ENCODE assay signal across 8 cellular contexts in the genomic region with DNA sequence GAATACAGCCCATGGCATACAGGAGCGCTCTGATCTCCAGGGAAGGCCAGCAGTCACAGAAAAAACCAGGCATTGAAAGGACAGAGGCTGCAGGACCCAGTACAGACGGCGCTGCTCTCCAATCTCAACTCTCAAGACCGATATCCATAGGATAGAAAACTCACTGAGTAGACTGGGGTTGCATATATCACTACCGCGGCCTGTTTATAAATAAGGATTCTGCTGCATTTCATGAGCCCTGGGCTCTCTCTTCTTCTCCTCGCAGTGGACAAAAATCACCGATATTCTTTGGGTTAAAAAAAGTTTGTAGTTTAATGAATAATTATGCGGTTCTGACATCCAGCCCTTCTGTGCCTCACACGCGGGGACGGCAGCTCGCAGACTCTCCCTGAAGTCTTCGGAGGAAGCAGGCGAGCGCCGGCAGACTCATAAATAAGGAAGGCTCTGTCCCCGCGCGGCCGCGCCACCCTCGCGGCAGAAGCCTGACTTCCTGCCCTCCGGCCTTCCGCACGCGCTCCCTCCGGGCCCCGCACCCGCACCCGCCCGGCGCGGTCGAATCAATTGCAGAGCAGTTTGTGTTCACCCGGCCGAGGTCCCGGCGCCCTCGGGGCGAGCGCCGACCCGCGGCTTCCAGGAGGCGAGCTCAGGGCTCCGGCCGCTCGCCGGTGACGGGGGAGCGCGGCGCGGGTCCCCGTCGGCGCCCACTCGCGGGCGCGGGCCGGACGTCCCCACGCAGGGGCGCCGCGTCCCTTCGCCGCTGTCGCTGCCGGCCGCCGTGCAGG. TPM values are rescaled to one million over a fixed set of nuclear protein-coding genes. Genes with fewer than 3 reads are reported as not detected.
DNase-seq lines count a peak whose midpoint lies in the region; ATAC-seq and TF ChIP-seq lines count a peak whose summit lies in the region.

A gene with protein sequence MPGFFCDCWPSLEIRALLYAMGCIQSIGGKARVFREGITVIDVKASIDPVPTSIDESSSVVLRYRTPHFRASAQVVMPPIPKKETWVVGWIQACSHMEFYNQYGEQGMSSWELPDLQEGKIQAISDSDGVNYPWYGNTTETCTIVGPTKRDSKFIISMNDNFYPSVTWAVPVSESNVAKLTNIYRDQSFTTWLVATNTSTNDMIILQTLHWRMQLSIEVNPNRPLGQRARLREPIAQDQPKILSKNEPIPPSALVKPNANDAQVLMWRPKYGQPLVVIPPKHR (minus strand): TSS at position 404 of the 782 bp plus-strand sequence. CDS start 331 bp downstream, at position 73.

- TF ChIP-seq RAD21 in liver (IDR thresholded peaks at IDR 0.05) = no peak

- H3K4me1 ChIP-seq in SJCRH30 = peaks cover 7% of the 10 kb centered on the region; the same call in 1 of the 2 replicates
- peaks cover 2 to 9% (median 4%) of the 10 kb centered on the region in 4 donors for H3K4me1 ChIP-seq in liver (ENCODE audit: control insufficient read depth in 4 of 4, insufficient read depth in 4 of 4, low read length in 3 of 4)
- H3K4me1 ChIP-seq in suprapubic skin = peaks cover 16% of the 10 kb centered on the region

- TF ChIP-seq POLR2A in suprapubic skin (IDR thresholded peaks at IDR 0.05) = no peak

- no peak for ATAC-seq in GM21360 (IDR thresholded peaks at IDR 0.05; ENCODE audit: unreplicated experiment)
- ATAC-seq in GM19397 (IDR thresholded peaks at IDR 0.05; ENCODE audit: unreplicated experiment) = no peak

- no peak for TF ChIP-seq CTCF in cardiac fibroblast (IDR thresholded peaks at IDR 0.05; ENCODE audit: low read depth, low read length)
- no peak for TF ChIP-seq CTCF in liver (IDR thresholded peaks at IDR 0.05; ENCODE audit: low read depth, low read length, missing input control)
- no peak for TF ChIP-seq CTCF in suprapubic skin (IDR thresholded peaks at IDR 0.05)

- H3K4me3 ChIP-seq in SJCRH30 (peak within 1 kb of the TSS; percentile 68), cardiac fibroblast (replicated peaks in 1 of 2; ENCODE audit: low read depth in 2 of 2, low read length in 2 of 2) (peak within 1 kb of the TSS; percentile 15 to 41), liver (ENCODE audit: low read depth in 1 of 3, low read length in 3 of 3) (peak within 1 kb of the TSS; percentile 42 to 77 (median 49)), suprapubic skin (peak within 1 kb of the TSS; percentile 70)

- DNase-seq in DMS 273 (lab: John Stamatoyannopoulos, UW; ENCODE audit: unreplicated experiment) (peak; percentile 54), DMS 273 treated with DMSO at 0.1 percent for 48 hours (lab: John Stamatoyannopoulos, UW) (no peak), SJCRH30 (no peak), cardiac fibroblast (ENCODE audit: low read depth in 2 of 2) (peak in 1 of 2 donors; percentile 19), suprapubic skin (ENCODE audit: low spot score in 2 of 2) (no peak)

- WGBS in liver = 12% methylated on average over 75 of the region's 75 CpGs
- 10% methylated on average over 35 of the region's 75 CpGs for WGBS in suprapubic skin

- H3K36me3 ChIP-seq in SJCRH30 (no peaks in the 10 kb centered on the region), liver (ENCODE audit: control insufficient read depth in 4 of 4, insufficient read depth in 3 of 4, low read depth in 1 of 4, low read length in 3 of 4) (no peaks in the 10 kb centered on the region), suprapubic skin (no peaks in the 10 kb centered on the region)

- H3K27me3 ChIP-seq in SJCRH30 = peaks cover 13% of the 10 kb centered on the region; the same call in 1 of the 2 replicates
- H3K27me3 ChIP-seq in liver (ENCODE audit: control insufficient read depth in 4 of 4, insufficient read depth in 4 of 4, low read length in 3 of 4) = peaks cover 0 to 4% (median 0%) of the 10 kb centered on the region in 4 donors
- peaks cover 18% of the 10 kb centered on the region for H3K27me3 ChIP-seq in suprapubic skin

- H3K9me3 ChIP-seq in SJCRH30 (replicated peaks) (no peaks in the 10 kb centered on the region), liver (ENCODE audit: control insufficient read depth in 4 of 4, low read length in 3 of 4) (no peaks in the 10 kb centered on the region), suprapubic skin (no peaks in the 10 kb centered on the region)

- peak within 1 kb of the TSS; percentile 22 to 87 for H3K9ac ChIP-seq in liver (ENCODE audit: low read depth in 1 of 2, low read length in 2 of 2)

- TF ChIP-seq EP300 in suprapubic skin (IDR thresholded peaks at IDR 0.05) = no peak

- no peak within 1 kb of the TSS for H3K27ac ChIP-seq in SJCRH30
- H3K27ac ChIP-seq in liver (ENCODE audit: low read depth in 1 of 2, low read length in 2 of 2) = peak within 1 kb of the TSS; percentile 64 to 68
- H3K27ac ChIP-seq in suprapubic skin = peak within 1 kb of the TSS; percentile 65

TF ChIP-seq in liver, 16 proteins besides CTCF, POLR2A, EP300 and RAD21:
- TF ChIP-seq SP1 (IDR thresholded peaks at IDR 0.05) (no peak), FOXA2 (IDR thresholded peaks at IDR 0.05) (no peak), NR2F2 (IDR thresholded peaks at IDR 0.05) (no peak), YY1 (IDR thresholded peaks at IDR 0.05) (no peak), HNF4G (IDR thresholded peaks at IDR 0.05) (no peak), FOXA1 (IDR thresholded peaks at IDR 0.05) (no peak)
- TF ChIP-seq, protein P1, sequence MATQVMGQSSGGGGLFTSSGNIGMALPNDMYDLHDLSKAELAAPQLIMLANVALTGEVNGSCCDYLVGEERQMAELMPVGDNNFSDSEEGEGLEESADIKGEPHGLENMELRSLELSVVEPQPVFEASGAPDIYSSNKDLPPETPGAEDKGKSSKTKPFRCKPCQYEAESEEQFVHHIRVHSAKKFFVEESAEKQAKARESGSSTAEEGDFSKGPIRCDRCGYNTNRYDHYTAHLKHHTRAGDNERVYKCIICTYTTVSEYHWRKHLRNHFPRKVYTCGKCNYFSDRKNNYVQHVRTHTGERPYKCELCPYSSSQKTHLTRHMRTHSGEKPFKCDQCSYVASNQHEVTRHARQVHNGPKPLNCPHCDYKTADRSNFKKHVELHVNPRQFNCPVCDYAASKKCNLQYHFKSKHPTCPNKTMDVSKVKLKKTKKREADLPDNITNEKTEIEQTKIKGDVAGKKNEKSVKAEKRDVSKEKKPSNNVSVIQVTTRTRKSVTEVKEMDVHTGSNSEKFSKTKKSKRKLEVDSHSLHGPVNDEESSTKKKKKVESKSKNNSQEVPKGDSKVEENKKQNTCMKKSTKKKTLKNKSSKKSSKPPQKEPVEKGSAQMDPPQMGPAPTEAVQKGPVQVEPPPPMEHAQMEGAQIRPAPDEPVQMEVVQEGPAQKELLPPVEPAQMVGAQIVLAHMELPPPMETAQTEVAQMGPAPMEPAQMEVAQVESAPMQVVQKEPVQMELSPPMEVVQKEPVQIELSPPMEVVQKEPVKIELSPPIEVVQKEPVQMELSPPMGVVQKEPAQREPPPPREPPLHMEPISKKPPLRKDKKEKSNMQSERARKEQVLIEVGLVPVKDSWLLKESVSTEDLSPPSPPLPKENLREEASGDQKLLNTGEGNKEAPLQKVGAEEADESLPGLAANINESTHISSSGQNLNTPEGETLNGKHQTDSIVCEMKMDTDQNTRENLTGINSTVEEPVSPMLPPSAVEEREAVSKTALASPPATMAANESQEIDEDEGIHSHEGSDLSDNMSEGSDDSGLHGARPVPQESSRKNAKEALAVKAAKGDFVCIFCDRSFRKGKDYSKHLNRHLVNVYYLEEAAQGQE (IDR thresholded peaks at IDR 0.05) = no peak
- TF ChIP-seq, protein P2, sequence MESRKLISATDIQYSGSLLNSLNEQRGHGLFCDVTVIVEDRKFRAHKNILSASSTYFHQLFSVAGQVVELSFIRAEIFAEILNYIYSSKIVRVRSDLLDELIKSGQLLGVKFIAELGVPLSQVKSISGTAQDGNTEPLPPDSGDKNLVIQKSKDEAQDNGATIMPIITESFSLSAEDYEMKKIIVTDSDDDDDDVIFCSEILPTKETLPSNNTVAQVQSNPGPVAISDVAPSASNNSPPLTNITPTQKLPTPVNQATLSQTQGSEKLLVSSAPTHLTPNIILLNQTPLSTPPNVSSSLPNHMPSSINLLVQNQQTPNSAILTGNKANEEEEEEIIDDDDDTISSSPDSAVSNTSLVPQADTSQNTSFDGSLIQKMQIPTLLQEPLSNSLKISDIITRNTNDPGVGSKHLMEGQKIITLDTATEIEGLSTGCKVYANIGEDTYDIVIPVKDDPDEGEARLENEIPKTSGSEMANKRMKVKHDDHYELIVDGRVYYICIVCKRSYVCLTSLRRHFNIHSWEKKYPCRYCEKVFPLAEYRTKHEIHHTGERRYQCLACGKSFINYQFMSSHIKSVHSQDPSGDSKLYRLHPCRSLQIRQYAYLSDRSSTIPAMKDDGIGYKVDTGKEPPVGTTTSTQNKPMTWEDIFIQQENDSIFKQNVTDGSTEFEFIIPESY (IDR thresholded peaks at IDR 0.05) = no peak
TF ChIP-seq in liver: peak in this region for 0.

RNA-seq across cellular contexts. Expression of the gene that starts here (rescaled TPM):
- 2.2 and 2.4 TPM in 2 replicates for total RNA-seq in SJCRH30 (2014; rRNA removed; shearing (Covaris generic))
- total RNA-seq in liver (1 to 10 TPM; 2.1 to 6.6 TPM), suprapubic skin (1 to 10 TPM in 3 of 4 donors, under 1 TPM in 1; 0.81 to 2.0 (median 1.3) TPM)
- polyA plus RNA-seq in liver = 1 to 10 TPM in 1 of 2 donors, under 1 TPM in 1; 0.25 to 1.2 TPM
